In the genomic region with DNA sequence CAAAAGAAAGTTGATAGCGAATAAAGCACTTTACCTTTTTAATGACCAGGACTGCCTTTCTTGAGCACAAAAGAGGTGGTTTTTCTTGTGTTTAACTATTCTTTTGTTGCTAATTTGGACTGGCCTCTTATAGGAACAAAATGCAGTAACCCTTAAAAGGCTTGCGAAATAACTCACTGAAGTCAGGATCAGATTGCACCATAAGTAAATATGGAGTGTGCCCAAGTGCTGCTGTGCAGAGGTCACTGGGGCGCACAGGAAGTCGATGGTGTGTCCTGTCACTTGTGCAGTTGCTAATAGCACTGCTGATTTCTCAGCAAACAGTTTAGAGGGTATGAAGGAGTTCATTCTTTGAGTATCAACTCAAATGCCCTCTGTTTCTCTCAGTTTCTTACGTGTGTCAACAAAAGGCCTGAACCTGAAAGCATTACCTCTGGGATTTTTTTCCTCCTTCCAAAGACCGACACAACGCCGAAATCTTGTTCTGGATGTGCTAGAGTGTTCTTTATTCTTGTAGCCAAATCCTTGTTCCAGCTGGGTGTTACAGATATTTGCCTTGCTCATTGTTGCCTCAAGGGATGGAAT, we compare ENCODE assay signal across 1 cellular context.
A peak's percentile ranks its signal among the peaks of the same experiment; 100 is the strongest.
TF ChIP-seq lines count a peak whose summit lies in the region.

No MANE protein-coding gene starts in this region.

TF ChIP-seq in HepG2, 621 proteins besides CTCF, POLR2A, EP300 and RAD21 (continued from another document and continues in another):
- TF ChIP-seq STAT5B (CRISPR knock-in tag; IDR thresholded peaks at IDR 0.05) (no peak), ZNF264 (CRISPR knock-in tag; IDR thresholded peaks at IDR 0.05) (peak; percentile 95), ZNF564 (CRISPR knock-in tag; IDR thresholded peaks at IDR 0.05) (peak; percentile 60; the same call in 1 of the 2 replicates), ZFP1 (CRISPR knock-in tag; IDR thresholded peaks at IDR 0.05) (peak; percentile 98), NFIC (IDR thresholded peaks at IDR 0.05; ENCODE audit: low read length) (peak; percentile 89), NR2F2 (IDR thresholded peaks at IDR 0.05; ENCODE audit: borderline replicate concordance, low read depth) (peak; percentile 96), MTA1 (CRISPR knock-in tag; IDR thresholded peaks at IDR 0.05; ENCODE audit: borderline replicate concordance) (peak; percentile 64; the same call in 1 of the 2 replicates), ZNF615 (CRISPR knock-in tag; IDR thresholded peaks at IDR 0.05; ENCODE audit: borderline replicate concordance) (peak; percentile 91; the same call in 1 of the 2 replicates), NFE2L2 (IDR thresholded peaks at IDR 0.05; ENCODE audit: low read length) (no peak), DNMT1 (CRISPR knock-in tag; IDR thresholded peaks at IDR 0.05) (no peak), RFXANK (CRISPR knock-in tag; IDR thresholded peaks at IDR 0.05) (peak; percentile 37; the same call in 1 of the 2 replicates), ETV5 (CRISPR knock-in tag; IDR thresholded peaks at IDR 0.05; ENCODE audit: borderline replicate concordance) (peak; percentile 100), ZSCAN22 (CRISPR knock-in tag; IDR thresholded peaks at IDR 0.05) (peak; percentile 72; the same call in 1 of the 2 replicates), ATAD3A (CRISPR knock-in tag; IDR thresholded peaks at IDR 0.05) (no peak), CC2D1A (CRISPR knock-in tag; IDR thresholded peaks at IDR 0.05) (no peak), IRF2 (CRISPR knock-in tag; IDR thresholded peaks at IDR 0.05) (peak; percentile 90), SRSF9 (IDR thresholded peaks at IDR 0.05; ENCODE audit: borderline replicate concordance, insufficient read depth, low read depth, low read length, poor library complexity, severe bottlenecking) (no peak), ZMYM2 (CRISPR knock-in tag; IDR thresholded peaks at IDR 0.05) (peak; percentile 69; the same call in 1 of the 2 replicates), SOX6 (IDR thresholded peaks at IDR 0.05) (no peak), SOX6 (CRISPR knock-in tag; IDR thresholded peaks at IDR 0.05) (peak; percentile 99), ARHGAP35 (CRISPR knock-in tag; IDR thresholded peaks at IDR 0.05; ENCODE audit: borderline replicate concordance) (0 out of 2 replicates have a peak, but pooled peaks have one; percentile 37), ZNF776 (CRISPR knock-in tag; IDR thresholded peaks at IDR 0.05) (no peak), KLF12 (CRISPR knock-in tag; IDR thresholded peaks at IDR 0.05; ENCODE audit: borderline replicate concordance) (no peak), EZH2 (conservative IDR thresholded peaks at IDR 0.05; ENCODE audit: low read depth, low read length) (no peak), GTF2F1 (IDR thresholded peaks at IDR 0.05; ENCODE audit: low read length) (no peak), ZFY (CRISPR knock-in tag; IDR thresholded peaks at IDR 0.05) (peak; percentile 40), MTF2 (CRISPR knock-in tag; IDR thresholded peaks at IDR 0.05; ENCODE audit: borderline replicate concordance) (no peak), MEIS1 (CRISPR knock-in tag; IDR thresholded peaks at IDR 0.05; ENCODE audit: borderline replicate concordance) (peak; percentile 89; the same call in 1 of the 2 replicates), ZNF672 (CRISPR knock-in tag; IDR thresholded peaks at IDR 0.05) (no peak), ZNF317 (CRISPR knock-in tag; IDR thresholded peaks at IDR 0.05) (peak; percentile 85), TMF1 (CRISPR knock-in tag; IDR thresholded peaks at IDR 0.05; ENCODE audit: low read depth) (no peak), FOXK2 (IDR thresholded peaks at IDR 0.05) (no peak), SP2 (CRISPR knock-in tag; IDR thresholded peaks at IDR 0.05) (no peak), ZNF569 (CRISPR knock-in tag; IDR thresholded peaks at IDR 0.05; ENCODE audit: borderline replicate concordance) (no peak), HOXA3 (CRISPR knock-in tag; IDR thresholded peaks at IDR 0.05) (peak; percentile 97)
- TF ChIP-seq, protein P1, sequence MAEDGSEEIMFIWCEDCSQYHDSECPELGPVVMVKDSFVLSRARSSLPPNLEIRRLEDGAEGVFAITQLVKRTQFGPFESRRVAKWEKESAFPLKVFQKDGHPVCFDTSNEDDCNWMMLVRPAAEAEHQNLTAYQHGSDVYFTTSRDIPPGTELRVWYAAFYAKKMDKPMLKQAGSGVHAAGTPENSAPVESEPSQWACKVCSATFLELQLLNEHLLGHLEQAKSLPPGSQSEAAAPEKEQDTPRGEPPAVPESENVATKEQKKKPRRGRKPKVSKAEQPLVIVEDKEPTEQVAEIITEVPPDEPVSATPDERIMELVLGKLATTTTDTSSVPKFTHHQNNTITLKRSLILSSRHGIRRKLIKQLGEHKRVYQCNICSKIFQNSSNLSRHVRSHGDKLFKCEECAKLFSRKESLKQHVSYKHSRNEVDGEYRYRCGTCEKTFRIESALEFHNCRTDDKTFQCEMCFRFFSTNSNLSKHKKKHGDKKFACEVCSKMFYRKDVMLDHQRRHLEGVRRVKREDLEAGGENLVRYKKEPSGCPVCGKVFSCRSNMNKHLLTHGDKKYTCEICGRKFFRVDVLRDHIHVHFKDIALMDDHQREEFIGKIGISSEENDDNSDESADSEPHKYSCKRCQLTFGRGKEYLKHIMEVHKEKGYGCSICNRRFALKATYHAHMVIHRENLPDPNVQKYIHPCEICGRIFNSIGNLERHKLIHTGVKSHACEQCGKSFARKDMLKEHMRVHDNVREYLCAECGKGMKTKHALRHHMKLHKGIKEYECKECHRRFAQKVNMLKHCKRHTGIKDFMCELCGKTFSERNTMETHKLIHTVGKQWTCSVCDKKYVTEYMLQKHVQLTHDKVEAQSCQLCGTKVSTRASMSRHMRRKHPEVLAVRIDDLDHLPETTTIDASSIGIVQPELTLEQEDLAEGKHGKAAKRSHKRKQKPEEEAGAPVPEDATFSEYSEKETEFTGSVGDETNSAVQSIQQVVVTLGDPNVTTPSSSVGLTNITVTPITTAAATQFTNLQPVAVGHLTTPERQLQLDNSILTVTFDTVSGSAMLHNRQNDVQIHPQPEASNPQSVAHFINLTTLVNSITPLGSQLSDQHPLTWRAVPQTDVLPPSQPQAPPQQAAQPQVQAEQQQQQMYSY (CRISPR knock-in tag; IDR thresholded peaks at IDR 0.05) = no peak
- TF ChIP-seq, protein P2, sequence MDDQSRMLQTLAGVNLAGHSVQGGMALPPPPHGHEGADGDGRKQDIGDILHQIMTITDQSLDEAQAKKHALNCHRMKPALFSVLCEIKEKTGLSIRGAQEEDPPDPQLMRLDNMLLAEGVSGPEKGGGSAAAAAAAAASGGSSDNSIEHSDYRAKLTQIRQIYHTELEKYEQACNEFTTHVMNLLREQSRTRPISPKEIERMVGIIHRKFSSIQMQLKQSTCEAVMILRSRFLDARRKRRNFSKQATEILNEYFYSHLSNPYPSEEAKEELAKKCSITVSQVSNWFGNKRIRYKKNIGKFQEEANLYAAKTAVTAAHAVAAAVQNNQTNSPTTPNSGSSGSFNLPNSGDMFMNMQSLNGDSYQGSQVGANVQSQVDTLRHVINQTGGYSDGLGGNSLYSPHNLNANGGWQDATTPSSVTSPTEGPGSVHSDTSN (CRISPR knock-in tag; IDR thresholded peaks at IDR 0.05; ENCODE audit: borderline replicate concordance) = no peak
- TF ChIP-seq, protein P3, sequence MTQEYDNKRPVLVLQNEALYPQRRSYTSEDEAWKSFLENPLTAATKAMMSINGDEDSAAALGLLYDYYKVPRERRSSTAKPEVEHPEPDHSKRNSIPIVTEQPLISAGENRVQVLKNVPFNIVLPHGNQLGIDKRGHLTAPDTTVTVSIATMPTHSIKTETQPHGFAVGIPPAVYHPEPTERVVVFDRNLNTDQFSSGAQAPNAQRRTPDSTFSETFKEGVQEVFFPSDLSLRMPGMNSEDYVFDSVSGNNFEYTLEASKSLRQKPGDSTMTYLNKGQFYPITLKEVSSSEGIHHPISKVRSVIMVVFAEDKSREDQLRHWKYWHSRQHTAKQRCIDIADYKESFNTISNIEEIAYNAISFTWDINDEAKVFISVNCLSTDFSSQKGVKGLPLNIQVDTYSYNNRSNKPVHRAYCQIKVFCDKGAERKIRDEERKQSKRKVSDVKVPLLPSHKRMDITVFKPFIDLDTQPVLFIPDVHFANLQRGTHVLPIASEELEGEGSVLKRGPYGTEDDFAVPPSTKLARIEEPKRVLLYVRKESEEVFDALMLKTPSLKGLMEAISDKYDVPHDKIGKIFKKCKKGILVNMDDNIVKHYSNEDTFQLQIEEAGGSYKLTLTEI (CRISPR knock-in tag; conservative IDR thresholded peaks at IDR 0.05) = no peak
- TF ChIP-seq, protein P4, sequence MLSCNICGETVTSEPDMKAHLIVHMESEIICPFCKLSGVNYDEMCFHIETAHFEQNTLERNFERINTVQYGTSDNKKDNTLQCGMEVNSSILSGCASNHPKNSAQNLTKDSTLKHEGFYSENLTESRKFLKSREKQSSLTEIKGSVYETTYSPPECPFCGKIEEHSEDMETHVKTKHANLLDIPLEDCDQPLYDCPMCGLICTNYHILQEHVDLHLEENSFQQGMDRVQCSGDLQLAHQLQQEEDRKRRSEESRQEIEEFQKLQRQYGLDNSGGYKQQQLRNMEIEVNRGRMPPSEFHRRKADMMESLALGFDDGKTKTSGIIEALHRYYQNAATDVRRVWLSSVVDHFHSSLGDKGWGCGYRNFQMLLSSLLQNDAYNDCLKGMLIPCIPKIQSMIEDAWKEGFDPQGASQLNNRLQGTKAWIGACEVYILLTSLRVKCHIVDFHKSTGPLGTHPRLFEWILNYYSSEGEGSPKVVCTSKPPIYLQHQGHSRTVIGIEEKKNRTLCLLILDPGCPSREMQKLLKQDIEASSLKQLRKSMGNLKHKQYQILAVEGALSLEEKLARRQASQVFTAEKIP (CRISPR knock-in tag; IDR thresholded peaks at IDR 0.05; ENCODE audit: borderline replicate concordance) = no peak
- TF ChIP-seq, protein P5, sequence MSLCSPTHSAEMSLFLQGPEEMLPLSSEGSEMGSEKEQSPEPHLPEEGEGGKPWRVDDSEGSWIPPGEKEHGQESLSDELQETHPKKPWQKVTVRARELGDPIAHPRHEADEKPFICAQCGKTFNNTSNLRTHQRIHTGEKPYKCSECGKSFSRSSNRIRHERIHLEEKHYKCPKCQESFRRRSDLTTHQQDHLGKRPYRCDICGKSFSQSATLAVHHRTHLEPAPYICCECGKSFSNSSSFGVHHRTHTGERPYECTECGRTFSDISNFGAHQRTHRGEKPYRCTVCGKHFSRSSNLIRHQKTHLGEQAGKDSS (CRISPR knock-in tag; IDR thresholded peaks at IDR 0.05; ENCODE audit: borderline replicate concordance, low read depth) = peak; percentile 75; the same call in 1 of the 2 replicates
- TF ChIP-seq, protein P6, sequence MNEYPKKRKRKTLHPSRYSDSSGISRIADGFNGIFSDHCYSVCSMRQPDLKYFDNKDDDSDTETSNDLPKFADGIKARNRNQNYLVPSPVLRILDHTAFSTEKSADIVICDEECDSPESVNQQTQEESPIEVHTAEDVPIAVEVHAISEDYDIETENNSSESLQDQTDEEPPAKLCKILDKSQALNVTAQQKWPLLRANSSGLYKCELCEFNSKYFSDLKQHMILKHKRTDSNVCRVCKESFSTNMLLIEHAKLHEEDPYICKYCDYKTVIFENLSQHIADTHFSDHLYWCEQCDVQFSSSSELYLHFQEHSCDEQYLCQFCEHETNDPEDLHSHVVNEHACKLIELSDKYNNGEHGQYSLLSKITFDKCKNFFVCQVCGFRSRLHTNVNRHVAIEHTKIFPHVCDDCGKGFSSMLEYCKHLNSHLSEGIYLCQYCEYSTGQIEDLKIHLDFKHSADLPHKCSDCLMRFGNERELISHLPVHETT (CRISPR knock-in tag; conservative IDR thresholded peaks at IDR 0.05) = peak; percentile 66
- TF ChIP-seq, protein P7, sequence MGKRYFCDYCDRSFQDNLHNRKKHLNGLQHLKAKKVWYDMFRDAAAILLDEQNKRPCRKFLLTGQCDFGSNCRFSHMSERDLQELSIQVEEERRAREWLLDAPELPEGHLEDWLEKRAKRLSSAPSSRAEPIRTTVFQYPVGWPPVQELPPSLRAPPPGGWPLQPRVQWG (CRISPR knock-in tag; IDR thresholded peaks at IDR 0.05; ENCODE audit: borderline replicate concordance, low read depth) = no peak
- TF ChIP-seq, protein P8, sequence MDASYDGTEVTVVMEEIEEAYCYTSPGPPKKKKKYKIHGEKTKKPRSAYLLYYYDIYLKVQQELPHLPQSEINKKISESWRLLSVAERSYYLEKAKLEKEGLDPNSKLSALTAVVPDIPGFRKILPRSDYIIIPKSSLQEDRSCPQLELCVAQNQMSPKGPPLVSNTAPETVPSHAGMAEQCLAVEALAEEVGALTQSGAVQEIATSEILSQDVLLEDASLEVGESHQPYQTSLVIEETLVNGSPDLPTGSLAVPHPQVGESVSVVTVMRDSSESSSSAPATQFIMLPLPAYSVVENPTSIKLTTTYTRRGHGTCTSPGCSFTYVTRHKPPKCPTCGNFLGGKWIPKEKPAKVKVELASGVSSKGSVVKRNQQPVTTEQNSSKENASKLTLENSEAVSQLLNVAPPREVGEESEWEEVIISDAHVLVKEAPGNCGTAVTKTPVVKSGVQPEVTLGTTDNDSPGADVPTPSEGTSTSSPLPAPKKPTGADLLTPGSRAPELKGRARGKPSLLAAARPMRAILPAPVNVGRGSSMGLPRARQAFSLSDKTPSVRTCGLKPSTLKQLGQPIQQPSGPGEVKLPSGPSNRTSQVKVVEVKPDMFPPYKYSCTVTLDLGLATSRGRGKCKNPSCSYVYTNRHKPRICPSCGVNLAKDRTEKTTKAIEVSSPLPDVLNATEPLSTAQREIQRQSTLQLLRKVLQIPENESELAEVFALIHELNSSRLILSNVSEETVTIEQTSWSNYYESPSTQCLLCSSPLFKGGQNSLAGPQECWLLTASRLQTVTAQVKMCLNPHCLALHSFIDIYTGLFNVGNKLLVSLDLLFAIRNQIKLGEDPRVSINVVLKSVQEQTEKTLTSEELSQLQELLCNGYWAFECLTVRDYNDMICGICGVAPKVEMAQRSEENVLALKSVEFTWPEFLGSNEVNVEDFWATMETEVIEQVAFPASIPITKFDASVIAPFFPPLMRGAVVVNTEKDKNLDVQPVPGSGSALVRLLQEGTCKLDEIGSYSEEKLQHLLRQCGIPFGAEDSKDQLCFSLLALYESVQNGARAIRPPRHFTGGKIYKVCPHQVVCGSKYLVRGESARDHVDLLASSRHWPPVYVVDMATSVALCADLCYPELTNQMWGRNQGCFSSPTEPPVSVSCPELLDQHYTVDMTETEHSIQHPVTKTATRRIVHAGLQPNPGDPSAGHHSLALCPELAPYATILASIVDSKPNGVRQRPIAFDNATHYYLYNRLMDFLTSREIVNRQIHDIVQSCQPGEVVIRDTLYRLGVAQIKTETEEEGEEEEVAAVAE (CRISPR knock-in tag; IDR thresholded peaks at IDR 0.05; ENCODE audit: borderline replicate concordance) = no peak
- TF ChIP-seq, protein P9, sequence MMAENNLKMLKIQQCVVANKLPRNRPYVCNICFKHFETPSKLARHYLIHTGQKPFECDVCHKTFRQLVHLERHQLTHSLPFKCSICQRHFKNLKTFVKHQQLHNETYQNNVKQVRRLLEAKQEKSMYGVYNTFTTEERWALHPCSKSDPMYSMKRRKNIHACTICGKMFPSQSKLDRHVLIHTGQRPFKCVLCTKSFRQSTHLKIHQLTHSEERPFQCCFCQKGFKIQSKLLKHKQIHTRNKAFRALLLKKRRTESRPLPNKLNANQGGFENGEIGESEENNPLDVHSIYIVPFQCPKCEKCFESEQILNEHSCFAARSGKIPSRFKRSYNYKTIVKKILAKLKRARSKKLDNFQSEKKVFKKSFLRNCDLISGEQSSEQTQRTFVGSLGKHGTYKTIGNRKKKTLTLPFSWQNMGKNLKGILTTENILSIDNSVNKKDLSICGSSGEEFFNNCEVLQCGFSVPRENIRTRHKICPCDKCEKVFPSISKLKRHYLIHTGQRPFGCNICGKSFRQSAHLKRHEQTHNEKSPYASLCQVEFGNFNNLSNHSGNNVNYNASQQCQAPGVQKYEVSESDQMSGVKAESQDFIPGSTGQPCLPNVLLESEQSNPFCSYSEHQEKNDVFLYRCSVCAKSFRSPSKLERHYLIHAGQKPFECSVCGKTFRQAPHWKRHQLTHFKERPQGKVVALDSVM (CRISPR knock-in tag; IDR thresholded peaks at IDR 0.05) = peak; percentile 47; the same call in 1 of the 2 replicates
- TF ChIP-seq, protein P10, sequence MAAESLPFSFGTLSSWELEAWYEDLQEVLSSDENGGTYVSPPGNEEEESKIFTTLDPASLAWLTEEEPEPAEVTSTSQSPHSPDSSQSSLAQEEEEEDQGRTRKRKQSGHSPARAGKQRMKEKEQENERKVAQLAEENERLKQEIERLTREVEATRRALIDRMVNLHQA (CRISPR knock-in tag; IDR thresholded peaks at IDR 0.05) = peak; percentile 69; the same call in 1 of the 2 replicates
